15 cellular contexts compared by ENCODE assay signal in genomic region chr15:29913528-29914135, GRCh38.
DNase-seq lines count a peak whose midpoint lies in the region; ATAC-seq and TF ChIP-seq lines count a peak whose summit lies in the region.
"Had no signal": no experiment of that assay in that cellular context is flagged by ENCODE, and none has a peak within 500 bp of the region (broad histone marks: within the 10 kb centered on the region; RNA-seq: fewer than 3 reads in every experiment).

No MANE protein-coding gene starts in this region.

- no peak overlapping the region for H4K91ac ChIP-seq in IMR-90 (ENCODE audit: insufficient read depth, low read depth, low read length)

- H3K27ac ChIP-seq in IMR-90 (ENCODE audit: insufficient read depth, low read length) (no peak overlapping the region), right cardiac atrium (ENCODE audit: low read length) (peak overlapping the region; percentile 18), smooth muscle cell (ENCODE audit: low read depth) (peak overlapping the region; percentile 34)
- H3K27ac ChIP-seq: adrenal gland had no signal

- no peak overlapping the region for H2BK20ac ChIP-seq in IMR-90 (ENCODE audit: low read depth, low read length)

- no peak for TF ChIP-seq RAD21 in IMR-90 (IDR thresholded peaks at IDR 0.05; ENCODE audit: low read length)

- no peak for TF ChIP-seq POLR2A in IMR-90 (IDR thresholded peaks at IDR 0.05; ENCODE audit: low read depth, low read length)

- H2BK120ac ChIP-seq in IMR-90 (ENCODE audit: low read depth, low read length) = peak overlapping the region; percentile 0; the same call in 1 of the 2 replicates

- no TSS peak for BruUV-seq in IMR-90 (replicated peaks; lab: Mats Ljungman, UMichigan)

- TF ChIP-seq CTCF in IMR-90 (conservative IDR thresholded peaks at IDR 0.05; ENCODE audit: low read depth, low read length) = no peak
- no peak for TF ChIP-seq CTCF in smooth muscle cell (IDR thresholded peaks at IDR 0.05; ENCODE audit: borderline replicate concordance, insufficient read depth, poor library complexity, severe bottlenecking)

- H2AFZ ChIP-seq in IMR-90 (replicated peaks; ENCODE audit: low read length, poor library complexity) (no peak overlapping the region), smooth muscle cell (ENCODE audit: low read depth) (no peak overlapping the region)

- H4K5ac ChIP-seq in IMR-90 (ENCODE audit: low read depth, low read length) = no peak overlapping the region

- no peak overlapping the region for H4K8ac ChIP-seq in IMR-90 (ENCODE audit: low read depth in 2 of 2, low read length in 2 of 2)

- H3K14ac ChIP-seq in IMR-90 (replicated peaks; ENCODE audit: low read depth, low read length) = no peak overlapping the region

- peaks cover 5% of the 10 kb centered on the region for H3F3A ChIP-seq in smooth muscle cell (ENCODE audit: low read depth)

- H2AK5ac ChIP-seq in IMR-90 (ENCODE audit: low read depth, low read length) = no peak overlapping the region

- CTCF ChIA-PET in IMR-90 (lab: Yijun Ruan, JAX) = interaction anchor here (1.4 to 1.8 kb wide), 2 partner anchors 12 to 20 kb away, joined by 5 to 9 read pairs; no protein-coding TSS in a partner anchor

- H3K9me3 ChIP-seq in IMR-90 (ENCODE audit: control insufficient read depth, insufficient read depth, low read length) (peaks cover 11% of the 10 kb centered on the region), right cardiac atrium (ENCODE audit: control insufficient read depth, low read length) (no peaks in the 10 kb centered on the region), smooth muscle cell (replicated peaks; ENCODE audit: low read depth) (no peaks in the 10 kb centered on the region)
- H3K9me3 ChIP-seq: adrenal gland had no signal

- WGBS in IMR-90 (ENCODE audit: extremely low coverage in 2 of 2, insufficient read length in 1 of 2), 2 experiments = no CpG with 5 or more reads among the region's 4 CpGs
- WGBS in right cardiac atrium = 14% methylated on average over 4 of the region's 4 CpGs
- 15% methylated on average over 4 of the region's 4 CpGs for WGBS in smooth muscle cell (ENCODE audit: low lambda C conversion rate)

- H3K79me1 ChIP-seq in IMR-90 (ENCODE audit: low read depth in 1 of 2, low read length in 2 of 2) = no peaks in the 10 kb centered on the region

- no peak overlapping the region for H3K4me3 ChIP-seq in IMR-90 (ENCODE audit: insufficient read depth, low read depth, low read length)
- H3K4me3 ChIP-seq in right cardiac atrium (ENCODE audit: low read length) = no peak overlapping the region
- peak overlapping the region; percentile 5 for H3K4me3 ChIP-seq in smooth muscle cell
- H3K4me3 ChIP-seq: adrenal gland had no signal

- H3K23ac ChIP-seq in IMR-90 (ENCODE audit: low read depth, low read length) = no peak overlapping the region

- no peak overlapping the region for H3K56ac ChIP-seq in IMR-90 (ENCODE audit: extremely low read depth, insufficient read depth, low read length)

- in situ Hi-C loops in IMR-90 (cut with MboI; ENCODE audit: low sequenced_read_pairs) = no loop called here

- peak overlapping the region; percentile 43 for H2BK5ac ChIP-seq in IMR-90 (ENCODE audit: low read depth, low read length, poor library complexity, severe bottlenecking)

- H3K27me3 ChIP-seq in IMR-90 (ENCODE audit: control insufficient read depth, insufficient read depth, low read length) (no peaks in the 10 kb centered on the region), right cardiac atrium (ENCODE audit: control insufficient read depth, insufficient read depth) (no peaks in the 10 kb centered on the region), smooth muscle cell (ENCODE audit: low read depth) (no peaks in the 10 kb centered on the region)
- H3K27me3 ChIP-seq: adrenal gland had no signal

- H3K4me1 ChIP-seq in IMR-90 (ENCODE audit: control insufficient read depth, insufficient read depth, low read length) (peaks cover 15% of the 10 kb centered on the region), right cardiac atrium (ENCODE audit: control insufficient read depth, insufficient read depth, low read length) (peaks cover 9% of the 10 kb centered on the region), smooth muscle cell (ENCODE audit: low read depth) (peaks cover 9% of the 10 kb centered on the region)

- no peak overlapping the region for H3K4ac ChIP-seq in IMR-90 (ENCODE audit: low read depth, low read length)

- H3K4me2 ChIP-seq in IMR-90 (ENCODE audit: low read depth, low read length) = peak overlapping the region; percentile 14; the same call in 1 of the 2 replicates
- H3K4me2 ChIP-seq in smooth muscle cell = peak overlapping the region; percentile 66

- ATAC-seq in IMR-90 (ENCODE audit: low read depth) (peak; percentile 60), right cardiac atrium (peak; percentile 48 to 70), GM21529 (IDR thresholded peaks at IDR 0.05; ENCODE audit: unreplicated experiment) (no peak)
- ATAC-seq: left colon had no signal

- dilution Hi-C loops in IMR-90 (cut with HindIII; ENCODE audit: low sequenced_read_pairs, unreplicated experiment) = no loop called here

- H4K20me1 ChIP-seq in IMR-90 (ENCODE audit: insufficient read depth, low read length) (peaks cover 3% of the 10 kb centered on the region; the same call in 1 of the 2 replicates), smooth muscle cell (ENCODE audit: low read depth) (no peaks in the 10 kb centered on the region)

- intact Hi-C loops in IMR-90 (cut with micrococcal nuclease) = no loop called here
- intact Hi-C loops in right cardiac atrium (cut with DNase I) = loop anchor here in 1 of 4 donors (10.0 kb wide), 1 partner anchor 159 kb away; no protein-coding TSS in a partner anchor

- H3K9ac ChIP-seq in IMR-90 (ENCODE audit: low read depth, low read length) (no peak overlapping the region), smooth muscle cell (ENCODE audit: low read depth) (no peak overlapping the region)

- peak overlapping the region; percentile 42; the same call in 1 of the 2 replicates for H3K18ac ChIP-seq in IMR-90 (ENCODE audit: low read depth, low read length)

- H3K9me1 ChIP-seq in IMR-90 (ENCODE audit: insufficient read depth, low read length) = peaks cover 7% of the 10 kb centered on the region; the same call in 1 of the 2 replicates

- H3K36me3 ChIP-seq in IMR-90 (ENCODE audit: control insufficient read depth, insufficient read depth, low read length) = no peaks in the 10 kb centered on the region
- H3K36me3 ChIP-seq in smooth muscle cell (ENCODE audit: low read depth) = no peaks in the 10 kb centered on the region
- H3K36me3 ChIP-seq: adrenal gland had no signal

- DNase-seq in IMR-90 = peak; percentile 77
- peak; percentile 63 for DNase-seq in dedifferentiated amniotic fluid mesenchymal stem cell (ENCODE audit: extremely low spot score)
- DNase-seq in right cardiac atrium = no peak
- DNase-seq in smooth muscle cell (lab: John Stamatoyannopoulos, UW; ENCODE audit: unreplicated experiment) = no peak
- no peak for DNase-seq in DMS53 (lab: John Stamatoyannopoulos, UW)
- DNase-seq in SIG-M5 (lab: John Stamatoyannopoulos, UW) = no peak
- DNase-seq: adrenal gland; effector CD4-positive, alpha-beta T cell; H9; Karpas-422; left colon; naive B cell; NCI-H1436 treated with DMSO at 0.1 percent for 48 hours; RPMI8226 had no signal

- POLR2A ChIA-PET in IMR-90 (lab: Charles Lee; ENCODE audit: unreplicated experiment) = no interaction called here

- no peak overlapping the region for H2BK15ac ChIP-seq in IMR-90 (ENCODE audit: low read depth, low read length)

- H2AK9ac ChIP-seq in IMR-90 (replicated peaks; ENCODE audit: low read depth, low read length, poor library complexity) = no peak overlapping the region

- H3K79me2 ChIP-seq in smooth muscle cell (ENCODE audit: low read depth) = no peaks in the 10 kb centered on the region

TF ChIP-seq in IMR-90, 13 proteins besides CTCF, POLR2A, EP300 and RAD21:
- TF ChIP-seq CEBPB (IDR thresholded peaks at IDR 0.05; ENCODE audit: low read depth, low read length) = peak; percentile 30; the same call in 1 of the 2 replicates
- no peak for TF ChIP-seq MAZ (IDR thresholded peaks at IDR 0.05; ENCODE audit: borderline replicate concordance, low read depth, low read length)
- no peak for TF ChIP-seq NFE2L2 (IDR thresholded peaks at IDR 0.05; ENCODE audit: low read depth, low read length)
- TF ChIP-seq MXI1 (IDR thresholded peaks at IDR 0.05; ENCODE audit: borderline replicate concordance, low read depth, low read length) = no peak
- TF ChIP-seq USF2 (IDR thresholded peaks at IDR 0.05; ENCODE audit: low read depth, low read length) = no peak
- no peak for TF ChIP-seq SMC3 (IDR thresholded peaks at IDR 0.05; ENCODE audit: low read depth, low read length)

Comparison
In these comparisons a context has a peak if more than half of its experiments do, and no peak if none do; other contexts are left out.
1. DNase-seq: peak in IMR-90 (single experiment) and dedifferentiated amniotic fluid mesenchymal stem cell (single experiment); none in right cardiac atrium (0 of 3), smooth muscle cell (single experiment), DMS53 (single experiment) and SIG-M5 (single experiment).